Comparison of ENCODE assay signal across 12 cellular contexts in genomic region chr4:121510260-121510942, GRCh38.
DNase-seq lines count a peak whose midpoint lies in the region; ATAC-seq and TF ChIP-seq lines count a peak whose summit lies in the region.
"Had no signal": no experiment of that assay in that cellular context is flagged by ENCODE, and none has a peak within 500 bp of the region (broad histone marks: within the 10 kb centered on the region; RNA-seq: fewer than 3 reads in every experiment).

No MANE protein-coding gene starts in this region.

- H2BK5ac ChIP-seq in trophoblast cell (ENCODE audit: low read depth, low read length, poor library complexity) = no peak overlapping the region

- H3K4me1 ChIP-seq in trophoblast cell (ENCODE audit: control insufficient read depth in 1 of 2, insufficient read depth in 2 of 2, low read length in 2 of 2) = no peaks in the 10 kb centered on the region

- no peaks in the 10 kb centered on the region for H3K9me3 ChIP-seq in trophoblast cell (ENCODE audit: insufficient read depth, low read depth, low read length)

- no peak overlapping the region for H3K27ac ChIP-seq in trophoblast cell (ENCODE audit: low read depth, low read length)
- H3K27ac ChIP-seq in brain microvascular endothelial cell = no peak overlapping the region
- H3K27ac ChIP-seq: SK-N-MC had no signal

- H4K91ac ChIP-seq in trophoblast cell (ENCODE audit: low read depth, low read length) = no peak overlapping the region

- peak; percentile 4 for DNase-seq in A172 (ENCODE audit: low spot score)
- DNase-seq in trophoblast cell = no peak
- no peak for DNase-seq in left ventricle myocardium superior
- DNase-seq in brain microvascular endothelial cell = no peak
- no peak for DNase-seq in NCI-H748 (lab: John Stamatoyannopoulos, UW; ENCODE audit: unreplicated experiment)
- DNase-seq: activated CD4-positive, alpha-beta T cell treated with anti-CD3 and anti-CD28 coated beads for 4 hours; NCI-H748 treated with DMSO at 0.1 percent for 48 hours; occipital lobe had no signal

- H2AK5ac ChIP-seq in trophoblast cell (ENCODE audit: low read length) = no peak overlapping the region

- no peak overlapping the region for H3K23ac ChIP-seq in trophoblast cell (ENCODE audit: low read length)

- H3K36me3 ChIP-seq in trophoblast cell (ENCODE audit: control insufficient read depth in 1 of 2, insufficient read depth in 2 of 2, low read length in 2 of 2) = no peaks in the 10 kb centered on the region
- H3K36me3 ChIP-seq in brain microvascular endothelial cell (replicated peaks) = no peaks in the 10 kb centered on the region

- in situ Hi-C loops in brain microvascular endothelial cell (cut with HindIII; ENCODE audit: low pct_ligation_motif_present, low sequenced_read_pairs) = no loop called here

- no peak overlapping the region for H3K18ac ChIP-seq in trophoblast cell (ENCODE audit: low read length)

- no peak overlapping the region for H3K4me2 ChIP-seq in trophoblast cell (ENCODE audit: low read length)

- H2AFZ ChIP-seq in trophoblast cell (ENCODE audit: insufficient read depth, low read length, poor library complexity) = no peak overlapping the region

- no peak overlapping the region for H3K14ac ChIP-seq in trophoblast cell (ENCODE audit: low read length)

- no peak overlapping the region for H3K4ac ChIP-seq in trophoblast cell (ENCODE audit: low read depth, low read length)

- no peak overlapping the region for H2BK120ac ChIP-seq in trophoblast cell (ENCODE audit: insufficient read depth, low read length, poor library complexity)

- H3K79me2 ChIP-seq in trophoblast cell (ENCODE audit: control insufficient read depth, insufficient read depth, low read length, poor library complexity) = no peaks in the 10 kb centered on the region

- WGBS in trophoblast cell (ENCODE audit: extremely low coverage, insufficient coverage, insufficient read length) = no CpG with 5 or more reads among the region's 2 CpGs

- H4K8ac ChIP-seq in trophoblast cell (ENCODE audit: low read depth, low read length) = no peak overlapping the region

- intact Hi-C loops in left ventricle myocardium superior (cut with micrococcal nuclease) = no loop called here

- ATAC-seq in GM18907 (IDR thresholded peaks at IDR 0.05; ENCODE audit: unreplicated experiment) = peak; percentile 95
- ATAC-seq in HG02588 (IDR thresholded peaks at IDR 0.05; ENCODE audit: unreplicated experiment) = peak; percentile 83
- peak; percentile 62 for ATAC-seq in HG03460 (IDR thresholded peaks at IDR 0.05; ENCODE audit: unreplicated experiment)
- ATAC-seq in left ventricle myocardium superior = no peak

- H3K27me3 ChIP-seq in trophoblast cell (ENCODE audit: insufficient read depth, low read length) = no peaks in the 10 kb centered on the region
- no peaks in the 10 kb centered on the region for H3K27me3 ChIP-seq in brain microvascular endothelial cell (replicated peaks)

- no peak overlapping the region for H2BK12ac ChIP-seq in trophoblast cell (ENCODE audit: low read length)

- H3K4me3 ChIP-seq in trophoblast cell (ENCODE audit: low read depth, low read length) = no peak overlapping the region
- H3K4me3 ChIP-seq in brain microvascular endothelial cell (ENCODE audit: low read depth, low read length) = no peak overlapping the region
- H3K4me3 ChIP-seq: SK-N-MC had no signal

- H3K79me1 ChIP-seq in trophoblast cell (ENCODE audit: low read length) = no peaks in the 10 kb centered on the region

- no peak overlapping the region for H3K9ac ChIP-seq in trophoblast cell (ENCODE audit: low read length)

- no peak for TF ChIP-seq CTCF in brain microvascular endothelial cell (IDR thresholded peaks at IDR 0.05; ENCODE audit: low read depth, low read length, missing control alignments)

- H4K12ac ChIP-seq in trophoblast cell (ENCODE audit: low read depth, low read length) = no peak overlapping the region
